In the genomic region with DNA sequence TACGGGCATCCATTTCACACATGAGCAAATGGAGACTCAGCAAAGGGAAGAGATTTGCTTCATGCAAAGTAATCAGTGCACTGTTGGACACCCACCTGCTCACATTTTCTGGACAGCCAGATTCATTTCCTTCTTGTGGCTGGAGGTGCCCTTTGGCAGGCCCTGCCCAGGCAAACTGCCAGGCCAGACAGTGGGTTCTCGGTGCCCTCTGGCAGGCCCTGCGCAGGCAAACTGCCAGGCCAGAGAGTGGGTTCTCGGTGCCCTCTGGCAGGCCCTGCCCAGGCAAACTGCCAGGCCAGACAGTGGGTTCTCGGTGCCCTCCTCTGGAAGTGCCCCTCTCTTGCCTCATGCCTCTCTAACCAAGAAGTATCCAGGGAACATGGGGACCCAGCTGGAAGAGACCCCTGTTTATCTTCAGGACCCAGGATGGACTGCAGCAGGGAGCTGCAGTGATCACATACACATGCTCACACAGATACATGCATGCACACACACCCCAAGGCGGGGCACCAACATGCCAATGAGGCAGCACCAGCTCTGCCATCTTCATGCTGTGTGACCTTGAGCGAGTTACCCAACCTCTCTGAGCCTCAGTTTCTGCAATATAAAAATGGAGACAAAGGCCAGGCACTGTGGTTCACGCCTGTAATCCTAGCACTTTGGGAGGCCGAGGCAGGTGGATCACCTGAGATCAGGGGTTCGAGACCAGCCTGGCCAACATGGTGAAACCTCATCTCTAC, we compare ENCODE assay signal across 1 cellular context.
TF ChIP-seq lines count a peak whose summit lies in the region.

No MANE protein-coding gene starts in this region.

TF ChIP-seq in SK-N-SH, 30 proteins besides CTCF, POLR2A, EP300 and RAD21 (continued from another document):
- TF ChIP-seq, protein P1, sequence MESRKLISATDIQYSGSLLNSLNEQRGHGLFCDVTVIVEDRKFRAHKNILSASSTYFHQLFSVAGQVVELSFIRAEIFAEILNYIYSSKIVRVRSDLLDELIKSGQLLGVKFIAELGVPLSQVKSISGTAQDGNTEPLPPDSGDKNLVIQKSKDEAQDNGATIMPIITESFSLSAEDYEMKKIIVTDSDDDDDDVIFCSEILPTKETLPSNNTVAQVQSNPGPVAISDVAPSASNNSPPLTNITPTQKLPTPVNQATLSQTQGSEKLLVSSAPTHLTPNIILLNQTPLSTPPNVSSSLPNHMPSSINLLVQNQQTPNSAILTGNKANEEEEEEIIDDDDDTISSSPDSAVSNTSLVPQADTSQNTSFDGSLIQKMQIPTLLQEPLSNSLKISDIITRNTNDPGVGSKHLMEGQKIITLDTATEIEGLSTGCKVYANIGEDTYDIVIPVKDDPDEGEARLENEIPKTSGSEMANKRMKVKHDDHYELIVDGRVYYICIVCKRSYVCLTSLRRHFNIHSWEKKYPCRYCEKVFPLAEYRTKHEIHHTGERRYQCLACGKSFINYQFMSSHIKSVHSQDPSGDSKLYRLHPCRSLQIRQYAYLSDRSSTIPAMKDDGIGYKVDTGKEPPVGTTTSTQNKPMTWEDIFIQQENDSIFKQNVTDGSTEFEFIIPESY (IDR thresholded peaks at IDR 0.05; ENCODE audit: borderline replicate concordance, low read depth): no peak
- TF ChIP-seq FOXJ3 (CRISPR knock-in tag; IDR thresholded peaks at IDR 0.05): 0 out of 2 replicates have a peak, but pooled peaks have one; percentile 34
- peak; percentile 11; the same call in 1 of the 2 replicates for TF ChIP-seq SMC3 (IDR thresholded peaks at IDR 0.05; ENCODE audit: low read depth, low read length)
- TF ChIP-seq, protein P2, sequence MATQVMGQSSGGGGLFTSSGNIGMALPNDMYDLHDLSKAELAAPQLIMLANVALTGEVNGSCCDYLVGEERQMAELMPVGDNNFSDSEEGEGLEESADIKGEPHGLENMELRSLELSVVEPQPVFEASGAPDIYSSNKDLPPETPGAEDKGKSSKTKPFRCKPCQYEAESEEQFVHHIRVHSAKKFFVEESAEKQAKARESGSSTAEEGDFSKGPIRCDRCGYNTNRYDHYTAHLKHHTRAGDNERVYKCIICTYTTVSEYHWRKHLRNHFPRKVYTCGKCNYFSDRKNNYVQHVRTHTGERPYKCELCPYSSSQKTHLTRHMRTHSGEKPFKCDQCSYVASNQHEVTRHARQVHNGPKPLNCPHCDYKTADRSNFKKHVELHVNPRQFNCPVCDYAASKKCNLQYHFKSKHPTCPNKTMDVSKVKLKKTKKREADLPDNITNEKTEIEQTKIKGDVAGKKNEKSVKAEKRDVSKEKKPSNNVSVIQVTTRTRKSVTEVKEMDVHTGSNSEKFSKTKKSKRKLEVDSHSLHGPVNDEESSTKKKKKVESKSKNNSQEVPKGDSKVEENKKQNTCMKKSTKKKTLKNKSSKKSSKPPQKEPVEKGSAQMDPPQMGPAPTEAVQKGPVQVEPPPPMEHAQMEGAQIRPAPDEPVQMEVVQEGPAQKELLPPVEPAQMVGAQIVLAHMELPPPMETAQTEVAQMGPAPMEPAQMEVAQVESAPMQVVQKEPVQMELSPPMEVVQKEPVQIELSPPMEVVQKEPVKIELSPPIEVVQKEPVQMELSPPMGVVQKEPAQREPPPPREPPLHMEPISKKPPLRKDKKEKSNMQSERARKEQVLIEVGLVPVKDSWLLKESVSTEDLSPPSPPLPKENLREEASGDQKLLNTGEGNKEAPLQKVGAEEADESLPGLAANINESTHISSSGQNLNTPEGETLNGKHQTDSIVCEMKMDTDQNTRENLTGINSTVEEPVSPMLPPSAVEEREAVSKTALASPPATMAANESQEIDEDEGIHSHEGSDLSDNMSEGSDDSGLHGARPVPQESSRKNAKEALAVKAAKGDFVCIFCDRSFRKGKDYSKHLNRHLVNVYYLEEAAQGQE (IDR thresholded peaks at IDR 0.05; ENCODE audit: low read depth, low read length): no peak
- TF ChIP-seq, protein P3, sequence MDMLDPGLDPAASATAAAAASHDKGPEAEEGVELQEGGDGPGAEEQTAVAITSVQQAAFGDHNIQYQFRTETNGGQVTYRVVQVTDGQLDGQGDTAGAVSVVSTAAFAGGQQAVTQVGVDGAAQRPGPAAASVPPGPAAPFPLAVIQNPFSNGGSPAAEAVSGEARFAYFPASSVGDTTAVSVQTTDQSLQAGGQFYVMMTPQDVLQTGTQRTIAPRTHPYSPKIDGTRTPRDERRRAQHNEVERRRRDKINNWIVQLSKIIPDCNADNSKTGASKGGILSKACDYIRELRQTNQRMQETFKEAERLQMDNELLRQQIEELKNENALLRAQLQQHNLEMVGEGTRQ (IDR thresholded peaks at IDR 0.05; ENCODE audit: borderline replicate concordance, low read depth, low read length): no peak
- TF ChIP-seq MEF2A (IDR thresholded peaks at IDR 0.05; ENCODE audit: borderline replicate concordance, low read depth): no peak
